Comparison of ENCODE assay signal across 18 cellular contexts in genomic region chr6:133062077-133062476, GRCh38.
A peak's percentile ranks its signal among the peaks of the same experiment; 100 is the strongest.
DNase-seq lines count a peak whose midpoint lies in the region; TF ChIP-seq lines count a peak whose summit lies in the region.
"Had no signal": no experiment of that assay in that cellular context is flagged by ENCODE, and none has a peak within 500 bp of the region (broad histone marks: within the 10 kb centered on the region; RNA-seq: fewer than 3 reads in every experiment).

No MANE protein-coding gene starts in this region.

- peak; percentile 68 for DNase-seq in M059J (ENCODE audit: low read depth)
- DNase-seq in brain microvascular endothelial cell = peak; percentile 56
- no peak for DNase-seq in left ventricle myocardium inferior
- DNase-seq in superior temporal gyrus (ENCODE audit: extremely low spot score) = peak; percentile 18
- DNase-seq in NCI-H69 (lab: John Stamatoyannopoulos, UW) = no peak
- DNase-seq in activated CD8-positive, alpha-beta memory T cell treated with anti-CD3 and anti-CD28 coated beads for 24 hours = no peak
- DNase-seq in posterior vena cava (ENCODE audit: low spot score) = no peak
- DNase-seq: activated CD8-positive, alpha-beta T cell treated with anti-CD3 and anti-CD28 coated beads, Interleukin-2, amount 10 ng/mL, durations not matched to agents 7 days and 5 days; activated effector memory CD4-positive, alpha-beta T cell treated with Interleukin-2 at 50 U/mL for 16 hours; Caco-2; effector memory CD8-positive, alpha-beta T cell; H9; NCI-H2107; nephron progenitor cell; sigmoid colon; SK-N-SH; stimulated activated naive CD4-positive, alpha-beta T cell treated with Interleukin-2 at 50 U/mL for 16 hours had no signal

- H3K27me3 ChIP-seq in brain microvascular endothelial cell (replicated peaks) = no peaks in the 10 kb centered on the region
- H3K27me3 ChIP-seq in left ventricle myocardium inferior (ENCODE audit: low read depth) = no peaks in the 10 kb centered on the region
- H3K27me3 ChIP-seq: sigmoid colon, vagina had no signal

- H3K4me1 ChIP-seq in left ventricle myocardium inferior = peaks cover 27% of the 10 kb centered on the region
- H3K4me1 ChIP-seq: Caco-2, sigmoid colon, vagina had no signal

- no peak for TF ChIP-seq CTCF in brain microvascular endothelial cell (IDR thresholded peaks at IDR 0.05; ENCODE audit: low read depth, low read length, missing control alignments)
- TF ChIP-seq CTCF in left ventricle myocardium inferior (IDR thresholded peaks at IDR 0.05; ENCODE audit: borderline replicate concordance) = no peak

- intact Hi-C loops in left ventricle myocardium inferior (cut with micrococcal nuclease) (no loop called here), posterior vena cava (cut with DNase I) (no loop called here)

- no peak overlapping the region for H3K27ac ChIP-seq in brain microvascular endothelial cell
- H3K27ac ChIP-seq in left ventricle myocardium inferior (replicated peaks) = peak overlapping the region; percentile 85
- H3K27ac ChIP-seq: sigmoid colon, vagina had no signal

- H3K4me3 ChIP-seq in brain microvascular endothelial cell (ENCODE audit: low read depth, low read length) = no peak overlapping the region
- peak overlapping the region; percentile 6 for H3K4me3 ChIP-seq in left ventricle myocardium inferior
- H3K4me3 ChIP-seq: sigmoid colon, vagina had no signal

- no peaks in the 10 kb centered on the region for H3K9me3 ChIP-seq in left ventricle myocardium inferior (replicated peaks)
- H3K9me3 ChIP-seq: Caco-2, sigmoid colon, SK-N-SH, vagina had no signal

- in situ Hi-C loops in brain microvascular endothelial cell (cut with HindIII; ENCODE audit: low pct_ligation_motif_present, low sequenced_read_pairs) = no loop called here

- H3K36me3 ChIP-seq in brain microvascular endothelial cell (replicated peaks) = no peaks in the 10 kb centered on the region
- H3K36me3 ChIP-seq in left ventricle myocardium inferior = no peaks in the 10 kb centered on the region
- H3K36me3 ChIP-seq: sigmoid colon, vagina had no signal

Comparison
In these comparisons a context has a peak if more than half of its experiments do, and no peak if none do; other contexts are left out.
1. DNase-seq: peak in M059J (single experiment), brain microvascular endothelial cell (single experiment) and superior temporal gyrus (single experiment); none in left ventricle myocardium inferior (single experiment), NCI-H69 (single experiment), activated CD8-positive, alpha-beta memory T cell treated with anti-CD3 and anti-CD28 coated beads for 24 hours (single experiment) and posterior vena cava (single experiment).